ENCODE assay signal across 1 cellular context in the genomic region with DNA sequence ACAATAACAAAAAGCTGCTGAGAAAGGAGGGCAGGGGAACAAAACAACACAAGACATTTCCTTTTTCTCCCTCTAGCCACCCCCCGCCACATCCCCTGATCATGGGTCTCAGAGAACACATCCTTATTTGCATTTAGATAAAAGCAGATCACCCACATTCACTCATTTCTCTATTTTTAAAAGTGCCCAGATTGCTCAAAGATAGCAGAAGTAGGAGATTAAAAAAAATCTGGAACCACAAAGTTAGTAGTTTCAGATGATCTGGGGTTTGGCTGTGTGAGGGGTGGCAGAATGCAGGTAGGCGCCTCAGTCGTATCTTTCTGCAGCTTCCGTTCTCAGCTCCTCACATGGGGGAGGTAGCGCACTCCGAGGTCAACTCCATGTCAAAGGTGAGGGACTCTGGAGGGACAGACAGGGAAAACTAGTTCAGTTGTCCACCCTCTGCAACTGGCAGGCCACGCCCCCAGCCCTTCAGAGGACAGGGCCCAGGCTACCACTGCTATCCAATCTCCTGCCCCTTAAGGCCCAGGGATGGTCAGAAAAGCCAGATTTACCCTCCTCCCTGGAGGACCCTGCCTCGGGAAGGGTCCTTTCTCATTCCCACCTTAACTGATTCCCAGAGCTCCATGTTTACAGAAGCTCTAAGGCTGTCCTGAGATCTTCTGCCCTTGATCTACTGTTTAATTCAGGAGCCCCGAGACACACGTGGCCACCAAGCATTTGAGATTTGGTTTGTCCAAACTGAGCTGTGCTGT.
TF ChIP-seq lines count a peak whose summit lies in the region.

No MANE protein-coding gene starts in this region.

TF ChIP-seq in K562, 482 proteins besides CTCF, POLR2A, EP300 and RAD21 (continued from another document and continues in another):
- TF ChIP-seq, protein P1, sequence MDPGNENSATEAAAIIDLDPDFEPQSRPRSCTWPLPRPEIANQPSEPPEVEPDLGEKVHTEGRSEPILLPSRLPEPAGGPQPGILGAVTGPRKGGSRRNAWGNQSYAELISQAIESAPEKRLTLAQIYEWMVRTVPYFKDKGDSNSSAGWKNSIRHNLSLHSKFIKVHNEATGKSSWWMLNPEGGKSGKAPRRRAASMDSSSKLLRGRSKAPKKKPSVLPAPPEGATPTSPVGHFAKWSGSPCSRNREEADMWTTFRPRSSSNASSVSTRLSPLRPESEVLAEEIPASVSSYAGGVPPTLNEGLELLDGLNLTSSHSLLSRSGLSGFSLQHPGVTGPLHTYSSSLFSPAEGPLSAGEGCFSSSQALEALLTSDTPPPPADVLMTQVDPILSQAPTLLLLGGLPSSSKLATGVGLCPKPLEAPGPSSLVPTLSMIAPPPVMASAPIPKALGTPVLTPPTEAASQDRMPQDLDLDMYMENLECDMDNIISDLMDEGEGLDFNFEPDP (CRISPR knock-in tag; IDR thresholded peaks at IDR 0.05) = no peak
- TF ChIP-seq BMI1 (IDR thresholded peaks at IDR 0.05; ENCODE audit: low read length) = no peak
- no peak for TF ChIP-seq MTA1 (IDR thresholded peaks at IDR 0.05; ENCODE audit: borderline replicate concordance)
- TF ChIP-seq, protein P2, sequence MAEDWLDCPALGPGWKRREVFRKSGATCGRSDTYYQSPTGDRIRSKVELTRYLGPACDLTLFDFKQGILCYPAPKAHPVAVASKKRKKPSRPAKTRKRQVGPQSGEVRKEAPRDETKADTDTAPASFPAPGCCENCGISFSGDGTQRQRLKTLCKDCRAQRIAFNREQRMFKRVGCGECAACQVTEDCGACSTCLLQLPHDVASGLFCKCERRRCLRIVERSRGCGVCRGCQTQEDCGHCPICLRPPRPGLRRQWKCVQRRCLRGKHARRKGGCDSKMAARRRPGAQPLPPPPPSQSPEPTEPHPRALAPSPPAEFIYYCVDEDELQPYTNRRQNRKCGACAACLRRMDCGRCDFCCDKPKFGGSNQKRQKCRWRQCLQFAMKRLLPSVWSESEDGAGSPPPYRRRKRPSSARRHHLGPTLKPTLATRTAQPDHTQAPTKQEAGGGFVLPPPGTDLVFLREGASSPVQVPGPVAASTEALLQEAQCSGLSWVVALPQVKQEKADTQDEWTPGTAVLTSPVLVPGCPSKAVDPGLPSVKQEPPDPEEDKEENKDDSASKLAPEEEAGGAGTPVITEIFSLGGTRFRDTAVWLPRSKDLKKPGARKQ (CRISPR knock-in tag; IDR thresholded peaks at IDR 0.05) = no peak
- 0 out of 2 replicates have a peak, but pooled peaks have one; percentile 20 for TF ChIP-seq NFE2L1 (tag; IDR thresholded peaks at IDR 0.05; ENCODE audit: borderline replicate concordance, low read depth)
- TF ChIP-seq, protein P3, sequence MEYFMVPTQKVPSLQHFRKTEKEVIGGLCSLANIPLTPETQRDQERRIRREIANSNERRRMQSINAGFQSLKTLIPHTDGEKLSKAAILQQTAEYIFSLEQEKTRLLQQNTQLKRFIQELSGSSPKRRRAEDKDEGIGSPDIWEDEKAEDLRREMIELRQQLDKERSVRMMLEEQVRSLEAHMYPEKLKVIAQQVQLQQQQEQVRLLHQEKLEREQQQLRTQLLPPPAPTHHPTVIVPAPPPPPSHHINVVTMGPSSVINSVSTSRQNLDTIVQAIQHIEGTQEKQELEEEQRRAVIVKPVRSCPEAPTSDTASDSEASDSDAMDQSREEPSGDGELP (CRISPR knock-in tag; IDR thresholded peaks at IDR 0.05; ENCODE audit: borderline replicate concordance) = peak; percentile 39; the same call in 1 of the 2 replicates
- no peak for TF ChIP-seq C11orf30 (IDR thresholded peaks at IDR 0.05; ENCODE audit: low read depth)
- TF ChIP-seq, protein P4, sequence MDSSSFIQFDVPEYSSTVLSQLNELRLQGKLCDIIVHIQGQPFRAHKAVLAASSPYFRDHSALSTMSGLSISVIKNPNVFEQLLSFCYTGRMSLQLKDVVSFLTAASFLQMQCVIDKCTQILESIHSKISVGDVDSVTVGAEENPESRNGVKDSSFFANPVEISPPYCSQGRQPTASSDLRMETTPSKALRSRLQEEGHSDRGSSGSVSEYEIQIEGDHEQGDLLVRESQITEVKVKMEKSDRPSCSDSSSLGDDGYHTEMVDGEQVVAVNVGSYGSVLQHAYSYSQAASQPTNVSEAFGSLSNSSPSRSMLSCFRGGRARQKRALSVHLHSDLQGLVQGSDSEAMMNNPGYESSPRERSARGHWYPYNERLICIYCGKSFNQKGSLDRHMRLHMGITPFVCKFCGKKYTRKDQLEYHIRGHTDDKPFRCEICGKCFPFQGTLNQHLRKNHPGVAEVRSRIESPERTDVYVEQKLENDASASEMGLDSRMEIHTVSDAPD (CRISPR knock-in tag; IDR thresholded peaks at IDR 0.05) = no peak
- TF ChIP-seq ELF1 (tag; IDR thresholded peaks at IDR 0.05) = no peak
- TF ChIP-seq ZNF212 (CRISPR knock-in tag; IDR thresholded peaks at IDR 0.05) = no peak
- no peak for TF ChIP-seq SRSF1 (IDR thresholded peaks at IDR 0.05; ENCODE audit: low read depth, low read length)
- TF ChIP-seq SIN3A (IDR thresholded peaks at IDR 0.05; ENCODE audit: borderline replicate concordance in 2 of 2, control insufficient read depth in 1 of 2, low read depth in 2 of 2, low read length in 2 of 2) = no peak
- TF ChIP-seq, protein P5, sequence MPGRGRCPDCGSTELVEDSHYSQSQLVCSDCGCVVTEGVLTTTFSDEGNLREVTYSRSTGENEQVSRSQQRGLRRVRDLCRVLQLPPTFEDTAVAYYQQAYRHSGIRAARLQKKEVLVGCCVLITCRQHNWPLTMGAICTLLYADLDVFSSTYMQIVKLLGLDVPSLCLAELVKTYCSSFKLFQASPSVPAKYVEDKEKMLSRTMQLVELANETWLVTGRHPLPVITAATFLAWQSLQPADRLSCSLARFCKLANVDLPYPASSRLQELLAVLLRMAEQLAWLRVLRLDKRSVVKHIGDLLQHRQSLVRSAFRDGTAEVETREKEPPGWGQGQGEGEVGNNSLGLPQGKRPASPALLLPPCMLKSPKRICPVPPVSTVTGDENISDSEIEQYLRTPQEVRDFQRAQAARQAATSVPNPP (IDR thresholded peaks at IDR 0.05; ENCODE audit: borderline replicate concordance, insufficient read depth, insufficient read length) = no peak
- peak; percentile 37 for TF ChIP-seq ZNF239 (CRISPR knock-in tag; IDR thresholded peaks at IDR 0.05)
- TF ChIP-seq RAD51 (IDR thresholded peaks at IDR 0.05; ENCODE audit: borderline replicate concordance, low read depth) = no peak
- TF ChIP-seq ZNF57 (CRISPR knock-in tag; IDR thresholded peaks at IDR 0.05) = no peak
- TF ChIP-seq, protein P6, sequence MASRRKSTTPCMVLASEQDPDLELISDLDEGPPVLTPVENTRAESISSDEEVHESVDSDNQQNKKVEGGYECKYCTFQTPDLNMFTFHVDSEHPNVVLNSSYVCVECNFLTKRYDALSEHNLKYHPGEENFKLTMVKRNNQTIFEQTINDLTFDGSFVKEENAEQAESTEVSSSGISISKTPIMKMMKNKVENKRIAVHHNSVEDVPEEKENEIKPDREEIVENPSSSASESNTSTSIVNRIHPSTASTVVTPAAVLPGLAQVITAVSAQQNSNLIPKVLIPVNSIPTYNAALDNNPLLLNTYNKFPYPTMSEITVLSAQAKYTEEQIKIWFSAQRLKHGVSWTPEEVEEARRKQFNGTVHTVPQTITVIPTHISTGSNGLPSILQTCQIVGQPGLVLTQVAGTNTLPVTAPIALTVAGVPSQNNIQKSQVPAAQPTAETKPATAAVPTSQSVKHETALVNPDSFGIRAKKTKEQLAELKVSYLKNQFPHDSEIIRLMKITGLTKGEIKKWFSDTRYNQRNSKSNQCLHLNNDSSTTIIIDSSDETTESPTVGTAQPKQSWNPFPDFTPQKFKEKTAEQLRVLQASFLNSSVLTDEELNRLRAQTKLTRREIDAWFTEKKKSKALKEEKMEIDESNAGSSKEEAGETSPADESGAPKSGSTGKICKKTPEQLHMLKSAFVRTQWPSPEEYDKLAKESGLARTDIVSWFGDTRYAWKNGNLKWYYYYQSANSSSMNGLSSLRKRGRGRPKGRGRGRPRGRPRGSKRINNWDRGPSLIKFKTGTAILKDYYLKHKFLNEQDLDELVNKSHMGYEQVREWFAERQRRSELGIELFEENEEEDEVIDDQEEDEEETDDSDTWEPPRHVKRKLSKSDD (conservative IDR thresholded peaks at IDR 0.05; ENCODE audit: low read length) = no peak
- TF ChIP-seq DMBX1 (CRISPR knock-in tag; IDR thresholded peaks at IDR 0.05; ENCODE audit: borderline replicate concordance) = peak; percentile 96
- peak; percentile 41 for TF ChIP-seq ZNF584 (CRISPR knock-in tag; IDR thresholded peaks at IDR 0.05; ENCODE audit: low read depth)
- TF ChIP-seq, protein P7, sequence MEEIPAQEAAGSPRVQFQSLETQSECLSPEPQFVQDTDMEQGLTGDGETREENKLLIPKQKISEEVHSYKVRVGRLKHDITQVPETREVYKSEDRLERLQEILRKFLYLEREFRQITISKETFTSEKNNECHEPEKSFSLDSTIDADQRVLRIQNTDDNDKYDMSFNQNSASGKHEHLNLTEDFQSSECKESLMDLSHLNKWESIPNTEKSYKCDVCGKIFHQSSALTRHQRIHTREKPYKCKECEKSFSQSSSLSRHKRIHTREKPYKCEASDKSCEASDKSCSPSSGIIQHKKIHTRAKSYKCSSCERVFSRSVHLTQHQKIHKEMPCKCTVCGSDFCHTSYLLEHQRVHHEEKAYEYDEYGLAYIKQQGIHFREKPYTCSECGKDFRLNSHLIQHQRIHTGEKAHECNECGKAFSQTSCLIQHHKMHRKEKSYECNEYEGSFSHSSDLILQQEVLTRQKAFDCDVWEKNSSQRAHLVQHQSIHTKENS (CRISPR knock-in tag; IDR thresholded peaks at IDR 0.05) = no peak
- TF ChIP-seq RFX5 (IDR thresholded peaks at IDR 0.05; ENCODE audit: low read depth, low read length) = no peak
- TF ChIP-seq MYC (IDR thresholded peaks at IDR 0.05; ENCODE audit: low read depth, low read length) = peak; percentile 66; the same call in 1 of the 2 replicates
- TF ChIP-seq MYC (CRISPR knock-in tag; IDR thresholded peaks at IDR 0.05; ENCODE audit: borderline replicate concordance, low read depth) = no peak
- no peak for TF ChIP-seq ZNF445 (CRISPR knock-in tag; IDR thresholded peaks at IDR 0.05; ENCODE audit: low read depth)
- TF ChIP-seq CCNT2 (IDR thresholded peaks at IDR 0.05; ENCODE audit: borderline replicate concordance, extremely low read depth, insufficient read length, low read depth, low read length) = no peak
- TF ChIP-seq ZNF778 (CRISPR knock-in tag; IDR thresholded peaks at IDR 0.05) = no peak
- TF ChIP-seq, protein P8, sequence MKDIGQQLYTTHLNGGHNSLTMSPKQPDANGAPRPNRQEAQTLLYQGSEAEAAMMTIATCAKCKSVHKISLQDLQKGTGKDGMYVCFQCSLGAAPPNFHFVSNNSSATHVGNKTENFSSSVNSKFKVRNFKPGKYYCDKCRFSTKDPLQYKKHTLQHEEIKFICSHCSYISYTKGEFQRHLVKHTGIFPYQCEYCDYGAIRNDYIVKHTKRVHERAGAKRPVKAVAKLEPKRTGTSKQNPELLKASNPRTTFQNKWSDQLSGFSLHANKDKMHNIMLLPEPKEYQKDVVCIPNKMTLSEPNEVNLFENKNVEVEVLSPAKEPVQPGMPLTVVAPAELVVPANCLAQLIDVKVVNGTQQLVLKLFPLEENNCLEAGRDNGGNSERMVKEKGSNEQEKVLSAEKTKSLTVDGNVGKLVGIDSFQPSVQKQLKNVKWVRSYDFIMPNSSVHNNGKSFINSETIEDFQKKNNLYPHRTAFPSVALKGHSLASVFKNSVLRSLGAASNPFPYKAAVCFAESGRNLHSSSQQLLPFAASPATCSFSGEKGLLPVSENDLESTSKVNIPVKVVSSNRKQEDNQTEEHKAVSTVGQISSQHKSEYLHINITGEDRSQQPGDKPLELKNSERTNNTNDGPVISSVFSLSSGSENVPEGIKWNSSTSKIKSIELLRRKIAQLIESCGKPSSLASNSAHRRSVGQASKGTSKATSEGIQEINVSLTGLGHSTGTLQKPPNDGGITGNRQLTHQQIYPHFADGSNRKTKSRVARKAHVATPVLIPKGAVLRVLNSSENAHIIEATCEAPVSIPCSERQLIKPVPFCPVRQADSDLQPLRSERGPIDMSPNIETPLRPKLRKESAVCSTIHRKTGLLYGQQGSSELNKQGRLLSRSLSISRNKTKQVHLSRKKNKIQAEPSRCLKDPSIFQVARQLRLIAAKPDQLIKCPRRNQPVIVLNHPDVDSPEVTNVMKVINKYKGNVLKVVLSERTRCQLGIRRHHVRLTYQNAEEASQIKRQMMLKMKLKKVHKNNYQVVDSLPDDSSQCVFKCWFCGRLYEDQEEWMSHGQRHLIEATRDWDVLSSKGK (CRISPR knock-in tag; IDR thresholded peaks at IDR 0.05) = no peak
- no peak; a peak in 2 of 4 replicates for TF ChIP-seq HDAC1 (IDR thresholded peaks at IDR 0.05)
- TF ChIP-seq, protein P9, sequence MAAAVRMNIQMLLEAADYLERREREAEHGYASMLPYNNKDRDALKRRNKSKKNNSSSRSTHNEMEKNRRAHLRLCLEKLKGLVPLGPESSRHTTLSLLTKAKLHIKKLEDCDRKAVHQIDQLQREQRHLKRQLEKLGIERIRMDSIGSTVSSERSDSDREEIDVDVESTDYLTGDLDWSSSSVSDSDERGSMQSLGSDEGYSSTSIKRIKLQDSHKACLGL (CRISPR knock-in tag; IDR thresholded peaks at IDR 0.05; ENCODE audit: borderline replicate concordance, poor library complexity, severe bottlenecking) = no peak
- TF ChIP-seq BACH1 (tag; IDR thresholded peaks at IDR 0.05) = no peak
- TF ChIP-seq PHF20 (IDR thresholded peaks at IDR 0.05; ENCODE audit: partially characterized antibody) = no peak
- TF ChIP-seq, protein P10, sequence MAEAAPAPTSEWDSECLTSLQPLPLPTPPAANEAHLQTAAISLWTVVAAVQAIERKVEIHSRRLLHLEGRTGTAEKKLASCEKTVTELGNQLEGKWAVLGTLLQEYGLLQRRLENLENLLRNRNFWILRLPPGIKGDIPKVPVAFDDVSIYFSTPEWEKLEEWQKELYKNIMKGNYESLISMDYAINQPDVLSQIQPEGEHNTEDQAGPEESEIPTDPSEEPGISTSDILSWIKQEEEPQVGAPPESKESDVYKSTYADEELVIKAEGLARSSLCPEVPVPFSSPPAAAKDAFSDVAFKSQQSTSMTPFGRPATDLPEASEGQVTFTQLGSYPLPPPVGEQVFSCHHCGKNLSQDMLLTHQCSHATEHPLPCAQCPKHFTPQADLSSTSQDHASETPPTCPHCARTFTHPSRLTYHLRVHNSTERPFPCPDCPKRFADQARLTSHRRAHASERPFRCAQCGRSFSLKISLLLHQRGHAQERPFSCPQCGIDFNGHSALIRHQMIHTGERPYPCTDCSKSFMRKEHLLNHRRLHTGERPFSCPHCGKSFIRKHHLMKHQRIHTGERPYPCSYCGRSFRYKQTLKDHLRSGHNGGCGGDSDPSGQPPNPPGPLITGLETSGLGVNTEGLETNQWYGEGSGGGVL (CRISPR knock-in tag; IDR thresholded peaks at IDR 0.05) = no peak
- TF ChIP-seq KHSRP (IDR thresholded peaks at IDR 0.05) = no peak; the same call in 1 of the 2 replicates
- no peak for TF ChIP-seq MTA2 (IDR thresholded peaks at IDR 0.05; ENCODE audit: low read depth)
- no peak for TF ChIP-seq ELF4 (CRISPR knock-in tag; IDR thresholded peaks at IDR 0.05)
- TF ChIP-seq, protein P11, sequence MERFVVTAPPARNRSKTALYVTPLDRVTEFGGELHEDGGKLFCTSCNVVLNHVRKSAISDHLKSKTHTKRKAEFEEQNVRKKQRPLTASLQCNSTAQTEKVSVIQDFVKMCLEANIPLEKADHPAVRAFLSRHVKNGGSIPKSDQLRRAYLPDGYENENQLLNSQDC (CRISPR knock-in tag; IDR thresholded peaks at IDR 0.05) = no peak
- no peak for TF ChIP-seq ETV6 (IDR thresholded peaks at IDR 0.05; ENCODE audit: borderline replicate concordance in 1 of 2, low read depth in 2 of 2, low read length in 1 of 2)
- TF ChIP-seq ETV6 (CRISPR knock-in tag; IDR thresholded peaks at IDR 0.05; ENCODE audit: borderline replicate concordance) = no peak
- no peak for TF ChIP-seq RBM14 (IDR thresholded peaks at IDR 0.05; ENCODE audit: borderline replicate concordance, insufficient read depth, low read depth, low read length)
- TF ChIP-seq CBX3 (IDR thresholded peaks at IDR 0.05; ENCODE audit: borderline replicate concordance in 1 of 2, low read length in 2 of 2) = no peak
- peak; percentile 86; the same call in 1 of the 2 replicates for TF ChIP-seq HDAC8 (tag; IDR thresholded peaks at IDR 0.05)
- no peak for TF ChIP-seq ZNF224 (CRISPR knock-in tag; IDR thresholded peaks at IDR 0.05)
